ENCODE assay signal across 28 cellular contexts in genomic region chr4:158580064-158580463, GRCh38. TPM values are rescaled to one million over a fixed set of nuclear protein-coding genes. Genes with fewer than 3 reads are reported as not detected.
"Had no signal": no experiment of that assay in that cellular context is flagged by ENCODE, and none has a peak within 500 bp of the region (broad histone marks: within the 10 kb centered on the region; RNA-seq: fewer than 3 reads in every experiment).

No MANE protein-coding gene starts in this region.

- ATAC-seq: activated CD4-positive, alpha-beta T cell treated with anti-CD3 and anti-CD28 coated beads for 36 hours; activated T-helper 17 cell treated with anti-CD3 and anti-CD28 coated beads, Interleukin-2, amount 50 U/mL, for 72 hours had no signal

- H3K27ac ChIP-seq: adrenal gland, breast epithelium, SJCRH30, VCaP had no signal

- H3K27ac Mint-ChIP-seq: activated CD4-positive, alpha-beta memory T cell treated with anti-CD3 and anti-CD28 coated beads, Interleukin-2, amount 10 ng/mL, durations not matched to agents 7 days and 5 days; activated CD4-positive, alpha-beta T cell treated with anti-CD3 and anti-CD28 coated beads for 36 hours; activated naive CD4-positive, alpha-beta T cell treated with anti-CD3 and anti-CD28 coated beads for 36 hours; activated naive CD8-positive, alpha-beta T cell treated with anti-CD3 and anti-CD28 coated beads for 36 hours; activated T-helper 17 cell treated with anti-CD3 and anti-CD28 coated beads, Interleukin-2, amount 50 U/mL, for 72 hours had no signal

- H3K4me1 Mint-ChIP-seq: activated CD4-positive, alpha-beta memory T cell treated with anti-CD3 and anti-CD28 coated beads, Interleukin-2, amount 10 ng/mL, durations not matched to agents 7 days and 5 days; activated CD4-positive, alpha-beta T cell treated with anti-CD3 and anti-CD28 coated beads for 36 hours; activated naive CD8-positive, alpha-beta T cell treated with anti-CD3 and anti-CD28 coated beads for 36 hours; activated T-helper 17 cell treated with anti-CD3 and anti-CD28 coated beads, Interleukin-2, amount 50 U/mL, for 72 hours had no signal

- H3K36me3 ChIP-seq: adrenal gland, breast epithelium, SJCRH30 had no signal

- H3K9me3 ChIP-seq: adrenal gland, breast epithelium, SJCRH30, SK-N-SH had no signal

- H3K9me3 Mint-ChIP-seq: activated CD4-positive, alpha-beta memory T cell treated with anti-CD3 and anti-CD28 coated beads, Interleukin-2, amount 10 ng/mL, durations not matched to agents 7 days and 5 days; activated naive CD4-positive, alpha-beta T cell treated with anti-CD3 and anti-CD28 coated beads for 36 hours; activated naive CD8-positive, alpha-beta T cell treated with anti-CD3 and anti-CD28 coated beads for 36 hours; activated T-helper 17 cell treated with anti-CD3 and anti-CD28 coated beads, Interleukin-2, amount 50 U/mL, for 72 hours had no signal

- H3K4me1 ChIP-seq: adrenal gland, breast epithelium, SJCRH30 had no signal

- H3K4me3 ChIP-seq: adrenal gland, breast epithelium, SJCRH30 had no signal

- H3K27me3 ChIP-seq: adrenal gland, breast epithelium, SJCRH30 had no signal

- H3K4me2 ChIP-seq: SK-N-SH had no signal

- H3K36me3 Mint-ChIP-seq: activated naive CD8-positive, alpha-beta T cell treated with anti-CD3 and anti-CD28 coated beads for 36 hours had no signal

- DNase-seq: activated CD4-positive, alpha-beta memory T cell treated with anti-CD3 and anti-CD28 coated beads, Interleukin-2, amount 10 ng/mL, durations not matched to agents 7 days and 5 days; activated CD4-positive, alpha-beta T cell treated with anti-CD3 and anti-CD28 coated beads for 36 hours; activated CD4-positive, alpha-beta T cell treated with anti-CD3 and anti-CD28 coated beads, Interleukin-2, amount 50 U/mL, for 1 hour; activated gamma-delta T cell; activated naive CD4-positive, alpha-beta T cell treated with anti-CD3 and anti-CD28 coated beads for 36 hours; activated naive CD8-positive, alpha-beta T cell treated with anti-CD3 and anti-CD28 coated beads for 36 hours; activated T-cell treated with anti-CD3 and anti-CD28 coated beads for 4 hours; activated T-cell treated with anti-CD3 and anti-CD28 coated beads, Interleukin-2, amount 50 U/mL, for 48 hours; adrenal gland; anterior cingulate cortex; caudate nucleus; Kasumi-1; KBM-7; NCI-H1048; NCI-H146; NCI-H187 treated with DMSO at 0.1 percent for 48 hours; NCI-H2081 treated with DMSO at 0.1 percent for 48 hours; NCI-H446; NCI-H524; SJCRH30; SK-N-SH; T-helper 1 cell had no signal

- H3K9ac ChIP-seq: SK-N-SH had no signal

- H3K4me3 Mint-ChIP-seq: activated CD4-positive, alpha-beta memory T cell treated with anti-CD3 and anti-CD28 coated beads, Interleukin-2, amount 10 ng/mL, durations not matched to agents 7 days and 5 days; activated CD4-positive, alpha-beta T cell treated with anti-CD3 and anti-CD28 coated beads for 36 hours; activated naive CD4-positive, alpha-beta T cell treated with anti-CD3 and anti-CD28 coated beads for 36 hours; activated naive CD8-positive, alpha-beta T cell treated with anti-CD3 and anti-CD28 coated beads for 36 hours; activated T-helper 17 cell treated with anti-CD3 and anti-CD28 coated beads, Interleukin-2, amount 50 U/mL, for 72 hours had no signal

RNA-seq across cellular contexts. Expression of gene RXFP1, which starts 58.4 kb away (rescaled TPM):
- total RNA-seq: activated CD4-positive, alpha-beta memory T cell treated with anti-CD3 and anti-CD28 coated beads, Interleukin-2, amount 10 ng/mL, durations not matched to agents 7 days and 5 days; activated CD4-positive, alpha-beta T cell treated with anti-CD3 and anti-CD28 coated beads for 36 hours; activated CD8-positive, alpha-beta memory T cell treated with anti-CD3 and anti-CD28 coated beads for 36 hours; activated naive CD4-positive, alpha-beta T cell treated with anti-CD3 and anti-CD28 coated beads for 36 hours; activated naive CD8-positive, alpha-beta T cell treated with anti-CD3 and anti-CD28 coated beads for 36 hours; activated T-helper 17 cell treated with anti-CD3 and anti-CD28 coated beads, Interleukin-2, amount 50 U/mL, for 72 hours; RPMI7951; T-helper 2 cell treated with Interferon-gamma antibody and Interleukin-4, amounts not matched to agents 100 ng/mL and 5 ng/mL, for 36 hours had no signal
- polyA plus RNA-seq: SK-N-SH had no signal
